ENCODE assay signal across 15 cellular contexts in genomic region chr12:89575405-89575804, GRCh38.
"Had no signal": no experiment of that assay in that cellular context is flagged by ENCODE, and none has a peak within 500 bp of the region (broad histone marks: within the 10 kb centered on the region; RNA-seq: fewer than 3 reads in every experiment).

No MANE protein-coding gene starts in this region.

- H3K27me3 Mint-ChIP-seq: activated CD4-positive, alpha-beta T cell treated with anti-CD3 and anti-CD28 coated beads for 36 hours; activated naive CD8-positive, alpha-beta T cell treated with anti-CD3 and anti-CD28 coated beads, Interleukin-2, amount 50 U/mL, for 24 hours; type B pancreatic cell had no signal

- DNase-seq: activated CD4-positive, alpha-beta T cell treated with anti-CD3 and anti-CD28 coated beads for 36 hours; activated CD8-positive, alpha-beta memory T cell treated with anti-CD3 and anti-CD28 coated beads, Interleukin-2, amount 50 U/mL, for 48 hours; activated CD8-positive, alpha-beta T cell treated with anti-CD3 and anti-CD28 coated beads, Interleukin-2, amount 10 ng/mL, durations not matched to agents 7 days and 5 days; activated naive CD4-positive, alpha-beta T cell; activated naive CD8-positive, alpha-beta T cell treated with anti-CD3 and anti-CD28 coated beads, Interleukin-2, amount 50 U/mL, for 24 hours; colonic mucosa; effector CD4-positive, alpha-beta T cell; left ventricle myocardium inferior; stimulated activated CD4-positive, alpha-beta T cell treated with anti-CD3 and anti-CD28 coated beads, Interleukin-12 subunit alpha, Interleukin-12 subunit beta, amount 100 ng/mL, for 4 hours; stimulated activated naive CD4-positive, alpha-beta T cell had no signal

- H3K27ac ChIP-seq: colonic mucosa, heart left ventricle, left ventricle myocardium inferior, VCaP had no signal

- H3K4me1 Mint-ChIP-seq: activated CD4-positive, alpha-beta T cell treated with anti-CD3 and anti-CD28 coated beads for 36 hours had no signal

- H3K4me3 ChIP-seq: colonic mucosa, heart left ventricle, left ventricle myocardium inferior had no signal

- H3K27me3 ChIP-seq: colonic mucosa, heart left ventricle had no signal

- H3K9me3 ChIP-seq: colonic mucosa, heart left ventricle, left ventricle myocardium inferior had no signal

- H3K9me3 Mint-ChIP-seq: activated naive CD8-positive, alpha-beta T cell treated with anti-CD3 and anti-CD28 coated beads, Interleukin-2, amount 50 U/mL, for 24 hours; activated T-helper 1 cell treated with anti-CD3 and anti-CD28 coated beads, Interleukin-12 subunit alpha, Interleukin-12 subunit beta, Interleukin-2, Interleukin-4 antibody, amounts not matched to agents 30 ng/mL and 10 ng/mL and 1 ng/mL, durations not matched to agents 14 hours and 24 hours and 36 hours; neural crest cell; type B pancreatic cell had no signal

- H3K4me1 ChIP-seq: colonic mucosa, left ventricle myocardium inferior had no signal

- H3K27ac Mint-ChIP-seq: activated CD4-positive, alpha-beta T cell treated with anti-CD3 and anti-CD28 coated beads for 36 hours; activated CD8-positive, alpha-beta T cell treated with anti-CD3 and anti-CD28 coated beads, Interleukin-2, amount 10 ng/mL, durations not matched to agents 7 days and 5 days; activated naive CD8-positive, alpha-beta T cell treated with anti-CD3 and anti-CD28 coated beads, Interleukin-2, amount 50 U/mL, for 24 hours; activated T-helper 1 cell treated with anti-CD3 and anti-CD28 coated beads, Interleukin-12 subunit alpha, Interleukin-12 subunit beta, Interleukin-2, Interleukin-4 antibody, amounts not matched to agents 30 ng/mL and 10 ng/mL and 1 ng/mL, durations not matched to agents 14 hours and 24 hours and 36 hours had no signal

- H3K36me3 ChIP-seq: colonic mucosa, heart left ventricle, left ventricle myocardium inferior had no signal

- H3K36me3 Mint-ChIP-seq: type B pancreatic cell had no signal

- ATAC-seq: activated CD4-positive, alpha-beta T cell treated with anti-CD3 and anti-CD28 coated beads for 36 hours; activated CD8-positive, alpha-beta T cell treated with anti-CD3 and anti-CD28 coated beads, Interleukin-2, amount 10 ng/mL, durations not matched to agents 7 days and 5 days; activated naive CD8-positive, alpha-beta T cell treated with anti-CD3 and anti-CD28 coated beads, Interleukin-2, amount 50 U/mL, for 24 hours; heart left ventricle had no signal

- H3K4me3 Mint-ChIP-seq: activated CD4-positive, alpha-beta T cell treated with anti-CD3 and anti-CD28 coated beads for 36 hours; activated CD8-positive, alpha-beta T cell treated with anti-CD3 and anti-CD28 coated beads, Interleukin-2, amount 10 ng/mL, durations not matched to agents 7 days and 5 days; activated naive CD8-positive, alpha-beta T cell treated with anti-CD3 and anti-CD28 coated beads, Interleukin-2, amount 50 U/mL, for 24 hours; activated T-helper 1 cell treated with anti-CD3 and anti-CD28 coated beads, Interleukin-12 subunit alpha, Interleukin-12 subunit beta, Interleukin-2, Interleukin-4 antibody, amounts not matched to agents 30 ng/mL and 10 ng/mL and 1 ng/mL, durations not matched to agents 14 hours and 24 hours and 36 hours; neural crest cell; type B pancreatic cell had no signal
